ENCODE assay signal across 14 cellular contexts in the genomic region with DNA sequence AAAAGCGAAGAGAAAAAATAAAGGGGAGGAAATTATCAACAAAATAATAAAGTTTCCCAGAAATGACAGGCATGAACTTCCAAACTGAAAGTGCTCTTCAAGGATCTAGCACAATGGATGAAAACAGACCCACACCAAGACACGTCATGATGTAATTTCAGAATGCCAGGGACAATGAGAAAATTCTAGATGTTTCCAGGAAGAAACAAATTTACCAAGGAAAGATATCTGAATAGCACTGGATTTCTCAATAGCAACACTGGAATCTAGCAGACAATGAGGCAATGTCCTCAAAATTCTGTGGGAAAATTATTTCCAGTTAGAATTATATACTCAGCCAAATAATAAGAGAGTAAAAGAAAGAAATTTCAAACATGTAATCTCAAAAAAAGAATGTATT. TPM values are rescaled to one million over a fixed set of nuclear protein-coding genes. Genes with fewer than 3 reads are reported as not detected.
DNase-seq lines count a peak whose midpoint lies in the region; ATAC-seq, FAIRE-seq and TF ChIP-seq lines count a peak whose summit lies in the region.
"Had no signal": no experiment of that assay in that cellular context is flagged by ENCODE, and none has a peak within 500 bp of the region (broad histone marks: within the 10 kb centered on the region; RNA-seq: fewer than 3 reads in every experiment).

No MANE protein-coding gene starts in this region.

- H3K9ac ChIP-seq in endodermal cell (ENCODE audit: extremely low read depth, low read length, poor library complexity, severe bottlenecking) = no peak overlapping the region

- POLR2A ChIA-PET in OCI-LY7 (lab: Charles Lee) = no interaction called here

- no peaks in the 10 kb centered on the region for H3K79me2 ChIP-seq in OCI-LY7 (ENCODE audit: insufficient read depth, low read depth, low read length)

- WGBS in endodermal cell (ENCODE audit: insufficient coverage in 1 of 2, insufficient read length in 1 of 2), 2 experiments = 93 to 98% methylated on average over 1 to 2 of the region's 2 CpGs

- peaks cover 22% of the 10 kb centered on the region for H3K4me1 ChIP-seq in OCI-LY7 (ENCODE audit: insufficient read depth, low read length, poor library complexity, severe bottlenecking)
- H3K4me1 ChIP-seq in endodermal cell (ENCODE audit: control insufficient read depth, insufficient read depth, low read length) = peaks cover 10% of the 10 kb centered on the region
- H3K4me1 ChIP-seq in thoracic aorta (ENCODE audit: control insufficient read depth in 1 of 2, low read depth in 2 of 2) = peaks cover 30 to 45% of the 10 kb centered on the region in 2 donors

- CTCF ChIA-PET in OCI-LY7 (lab: Charles Lee; ENCODE audit: unreplicated experiment) = no interaction called here

- BruUV-seq in OCI-LY7 (replicated peaks; lab: Mats Ljungman, UMichigan) = no TSS peak

- no peak overlapping the region for H3K4me2 ChIP-seq in OCI-LY7 (ENCODE audit: low read length)

- H4K20me1 ChIP-seq in OCI-LY7 (ENCODE audit: insufficient read depth, low read length) = no peaks in the 10 kb centered on the region

- intact Hi-C loops in OCI-LY7 (cut with micrococcal nuclease; ENCODE audit: unreplicated experiment) = no loop called here

- H3K4me3 ChIP-seq in OCI-LY7 (ENCODE audit: low read depth, low read length, poor library complexity, severe bottlenecking) = no peak overlapping the region
- no peak overlapping the region for H3K4me3 ChIP-seq in endodermal cell (ENCODE audit: low read length)
- no peak overlapping the region for H3K4me3 ChIP-seq in thoracic aorta

- H3K36me3 ChIP-seq in OCI-LY7 (ENCODE audit: insufficient read depth, low read length) = no peaks in the 10 kb centered on the region
- no peaks in the 10 kb centered on the region for H3K36me3 ChIP-seq in endodermal cell (ENCODE audit: control insufficient read depth, insufficient read depth, low read length)
- H3K36me3 ChIP-seq in thoracic aorta = no peaks in the 10 kb centered on the region
- H3K36me3 ChIP-seq: WERI-Rb-1 had no signal

- H3K4me1 Mint-ChIP-seq in endodermal cell (peaks cover 11% of the 10 kb centered on the region), mesothelial cell of epicardium (peaks cover 17% of the 10 kb centered on the region)

- H3K27ac ChIP-seq in OCI-LY7 (ENCODE audit: low read depth, low read length, poor library complexity, severe bottlenecking) = no peak overlapping the region
- H3K27ac ChIP-seq in endodermal cell (ENCODE audit: low read depth, low read length) = no peak overlapping the region
- H3K27ac ChIP-seq in thoracic aorta = peak overlapping the region; percentile 45 to 47
- H3K27ac ChIP-seq: WERI-Rb-1 had no signal

- H3K4me3 Mint-ChIP-seq in endodermal cell = no peak overlapping the region
- no peak overlapping the region for H3K4me3 Mint-ChIP-seq in mesothelial cell of epicardium
- H3K4me3 Mint-ChIP-seq: activated naive CD8-positive, alpha-beta T cell treated with anti-CD3 and anti-CD28 coated beads for 36 hours had no signal

- TF ChIP-seq CTCF in OCI-LY7 (conservative IDR thresholded peaks at IDR 0.05; ENCODE audit: low read length) (no peak), endodermal cell (conservative IDR thresholded peaks at IDR 0.05) (no peak), mesothelial cell of epicardium (IDR thresholded peaks at IDR 0.05; ENCODE audit: unreplicated experiment) (no peak), thoracic aorta (IDR thresholded peaks at IDR 0.05) (no peak)

- no peak for FAIRE-seq in GM19239 (lab: Jason Lieb, UNC)

- H3K9me3 ChIP-seq in OCI-LY7 (ENCODE audit: low read length) (no peaks in the 10 kb centered on the region), endodermal cell (ENCODE audit: control insufficient read depth, low read length) (no peaks in the 10 kb centered on the region), thoracic aorta (no peaks in the 10 kb centered on the region)

- peaks cover 2% of the 10 kb centered on the region for H3K36me3 Mint-ChIP-seq in endodermal cell (ENCODE audit: low read depth)
- peaks cover 2% of the 10 kb centered on the region for H3K36me3 Mint-ChIP-seq in mesothelial cell of epicardium
- H3K36me3 Mint-ChIP-seq: activated naive CD8-positive, alpha-beta T cell treated with anti-CD3 and anti-CD28 coated beads for 36 hours had no signal

- ATAC-seq in thoracic aorta (ENCODE audit: insufficient number of reproducible peaks, low FRiP score, low read depth) (peak; percentile 47), GM18519 (IDR thresholded peaks at IDR 0.05; ENCODE audit: low FRiP score, unreplicated experiment) (no peak)

- DNase-seq in OCI-LY7 (ENCODE audit: low spot score) = no peak
- DNase-seq in endodermal cell = peak; percentile 1
- DNase-seq in mesothelial cell of epicardium (ENCODE audit: low spot score in 2 of 2, unreplicated experiment in 2 of 2) = no peak
- DNase-seq in thoracic aorta (ENCODE audit: low spot score) = no peak
- DNase-seq in activated T-cell treated with anti-CD3 and anti-CD28 coated beads for 4 hours = no peak
- DNase-seq in GM19239 (ENCODE audit: insufficient read length, low spot score) = no peak
- no peak for DNase-seq in NCI-H1930 (lab: John Stamatoyannopoulos, UW)
- DNase-seq: activated CD8-positive, alpha-beta memory T cell treated with anti-CD3 and anti-CD28 coated beads, Interleukin-2, amount 50 U/mL, for 4 hours; activated naive CD8-positive, alpha-beta T cell treated with anti-CD3 and anti-CD28 coated beads for 36 hours; effector memory CD4-positive, alpha-beta T cell; Karpas-422; NK-92 treated with Interleukin-12 subunit alpha and Interleukin-12 subunit beta, amount 100 ng/mL, for 24 hours had no signal

- 0 out of 2 replicates have a peak overlapping the region, but pooled peaks have one; percentile 6 for H2AFZ ChIP-seq in OCI-LY7 (ENCODE audit: low read length)

- H3K27me3 Mint-ChIP-seq in endodermal cell (ENCODE audit: insufficient read depth) = no peaks in the 10 kb centered on the region
- H3K27me3 Mint-ChIP-seq in mesothelial cell of epicardium (ENCODE audit: low read depth) = no peaks in the 10 kb centered on the region
- H3K27me3 Mint-ChIP-seq: activated naive CD8-positive, alpha-beta T cell treated with anti-CD3 and anti-CD28 coated beads for 36 hours had no signal

- H3K27me3 ChIP-seq in endodermal cell (ENCODE audit: control insufficient read depth, insufficient read depth, low read length, poor library complexity, severe bottlenecking) (no peaks in the 10 kb centered on the region), thoracic aorta (replicated peaks; ENCODE audit: insufficient read depth) (no peaks in the 10 kb centered on the region)

- peak overlapping the region; percentile 14 for H3K27ac Mint-ChIP-seq in endodermal cell
- peak overlapping the region; percentile 79 for H3K27ac Mint-ChIP-seq in mesothelial cell of epicardium
- H3K27ac Mint-ChIP-seq: activated naive CD8-positive, alpha-beta T cell treated with anti-CD3 and anti-CD28 coated beads for 36 hours had no signal

- no peaks in the 10 kb centered on the region for H3K9me2 ChIP-seq in OCI-LY7 (ENCODE audit: insufficient read depth, low read length)

- H3K9me3 Mint-ChIP-seq in endodermal cell (no peaks in the 10 kb centered on the region), mesothelial cell of epicardium (peaks cover 3% of the 10 kb centered on the region)
- H3K9me3 Mint-ChIP-seq: activated naive CD8-positive, alpha-beta T cell treated with anti-CD3 and anti-CD28 coated beads for 36 hours had no signal

RNA-seq across cellular contexts. Expression of a gene that starts 46.0 kb away (rescaled TPM):
- 8.3 and 10.5 TPM in 2 replicates for total RNA-seq in OCI-LY7 (2014; rRNA removed; shearing (Covaris generic))
- total RNA-seq in OCI-LY7 (2022) (4.0 and 5.1 TPM in 2 replicates), endodermal cell (100 to 1,000 TPM; 119 to 171 TPM), mesothelial cell of epicardium (84.9 to 89.6 TPM (median 85.5 TPM) in 3 replicates), thoracic aorta (100 to 1,000 TPM; 169 to 178 TPM)
- polyA plus RNA-seq in endodermal cell (2013, experiment 1 of 2) = 97.0 TPM
- 94.8 TPM for polyA plus RNA-seq in endodermal cell (2013, experiment 2 of 2)

Comparison
In these comparisons a context has a peak if more than half of its experiments do, and no peak if none do; other contexts are left out.
1. H3K27ac ChIP-seq: peak in thoracic aorta (2 of 2); none in OCI-LY7 (single experiment) and endodermal cell (single experiment).